ENCODE assay signal across 8 cellular contexts in genomic region chr1:85199667-85200366, GRCh38. TPM values are rescaled to one million over a fixed set of nuclear protein-coding genes. Genes with fewer than 3 reads are reported as not detected.
DNase-seq lines count a peak whose midpoint lies in the region; ATAC-seq lines count a peak whose summit lies in the region.

No MANE protein-coding gene starts in this region.

- no peaks in the 10 kb centered on the region for H3K9me3 ChIP-seq in BLaER1

- H3K4me3 ChIP-seq in BLaER1, result peak overlapping the region; percentile 78

- no peak for ATAC-seq in central memory CD8-positive, alpha-beta T cell (replicated peaks; ENCODE audit: extremely low read depth, poor library complexity, severe bottlenecking)
- no peak for ATAC-seq in naive B cell (ENCODE audit: low read depth in 2 of 2)
- no peak for ATAC-seq in GM18861 (IDR thresholded peaks at IDR 0.05; ENCODE audit: unreplicated experiment)
- ATAC-seq in GM19463 (IDR thresholded peaks at IDR 0.05; ENCODE audit: unreplicated experiment), result no peak

- H3K36me3 ChIP-seq in BLaER1, result no peaks in the 10 kb centered on the region

- H3K27me3 ChIP-seq in BLaER1, result peaks cover 54% of the 10 kb centered on the region

- H3K9ac ChIP-seq in BLaER1, result no peak overlapping the region

- peaks cover 2% of the 10 kb centered on the region for H3K36me3 Mint-ChIP-seq in central memory CD8-positive, alpha-beta T cell (ENCODE audit: insufficient read depth)
- H3K36me3 Mint-ChIP-seq in naive B cell, result no peaks in the 10 kb centered on the region

- peaks cover 32% of the 10 kb centered on the region for H4K20me1 ChIP-seq in BLaER1

- DNase-seq in HT-29 (ENCODE audit: low spot score) (peak; percentile 55), naive B cell (no peak), NCI-H345 (lab: John Stamatoyannopoulos, UW) (no peak), activated gamma-delta T cell (lab: John Stamatoyannopoulos, UW) (no peak)
- DNase-seq in central memory CD8-positive, alpha-beta T cell (ENCODE audit: low spot score in 2 of 2), result no peak

- H3K27me3 Mint-ChIP-seq in central memory CD8-positive, alpha-beta T cell, result peaks cover 4% of the 10 kb centered on the region
- peaks cover 6 to 34% (median 22%) of the 10 kb centered on the region in 3 donors for H3K27me3 Mint-ChIP-seq in naive B cell

- H3K9me3 Mint-ChIP-seq in central memory CD8-positive, alpha-beta T cell, result no peaks in the 10 kb centered on the region
- no peaks in the 10 kb centered on the region for H3K9me3 Mint-ChIP-seq in naive B cell

- peaks cover 21% of the 10 kb centered on the region for H3K4me1 Mint-ChIP-seq in central memory CD8-positive, alpha-beta T cell
- peaks cover 10 to 17% (median 12%) of the 10 kb centered on the region in 3 donors for H3K4me1 Mint-ChIP-seq in naive B cell

- no peak overlapping the region for H3K27ac ChIP-seq in BLaER1

- H3K4me2 ChIP-seq in BLaER1, result peak overlapping the region; percentile 98; the same call in 1 of the 2 replicates

- H3K27ac Mint-ChIP-seq in central memory CD8-positive, alpha-beta T cell (ENCODE audit: low read depth), result no peak overlapping the region
- peak overlapping the region in 2 of 6 donors; percentile 4 to 63 for H3K27ac Mint-ChIP-seq in naive B cell

- H3K4me3 Mint-ChIP-seq in central memory CD8-positive, alpha-beta T cell, result peak overlapping the region; percentile 96
- peak overlapping the region; percentile 53 to 93 (median 84) for H3K4me3 Mint-ChIP-seq in naive B cell

- peaks cover 15% of the 10 kb centered on the region for H3K4me1 ChIP-seq in BLaER1

RNA-seq across cellular contexts. Expression of gene SYDE2, which starts 1.0 kb away (rescaled TPM):
- 2.9 and 3.5 TPM in 2 replicates for total RNA-seq in HT-29 (2014; rRNA removed; shearing (Covaris generic))
- under 1 TPM in 5 of 6 donors, not detected in 1; 0.18 to 0.70 (median 0.36) TPM for polyA plus RNA-seq in naive B cell (ENCODE audit: low read depth in 6 of 6)

RNA-seq across cellular contexts. Expression of gene C1orf52, which starts 59.6 kb away (rescaled TPM):
- total RNA-seq in HT-29 (2014; rRNA removed; shearing (Covaris generic)), result 27.8 and 38.2 TPM in 2 replicates
- 10 to 100 TPM; 23.3 to 33.6 (median 27.0) TPM for polyA plus RNA-seq in naive B cell (ENCODE audit: low read depth in 6 of 6)
